24 cellular contexts compared by ENCODE assay signal in the genomic region with DNA sequence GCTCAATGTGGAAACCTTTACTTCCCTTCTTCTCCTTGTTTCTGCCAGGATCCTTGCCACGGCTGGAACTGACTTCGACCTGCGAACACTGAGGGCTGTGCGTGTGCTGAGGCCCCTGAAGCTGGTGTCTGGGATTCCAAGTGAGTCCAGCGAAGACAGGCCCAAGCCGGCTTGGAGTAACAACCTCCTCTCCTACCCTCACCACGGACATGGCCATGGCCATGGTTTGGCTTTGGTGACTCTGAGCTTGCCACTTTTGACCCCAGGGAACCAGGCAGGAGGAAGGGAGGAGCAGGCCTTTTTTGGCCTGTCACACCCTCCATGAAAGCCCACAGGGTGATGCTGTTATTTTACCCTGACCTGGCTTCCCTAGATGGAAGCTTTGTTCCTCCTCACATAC. TPM values are rescaled to one million over a fixed set of nuclear protein-coding genes. Genes with fewer than 3 reads are reported as not detected.
"Had no signal": no experiment of that assay in that cellular context is flagged by ENCODE, and none has a peak within 500 bp of the region (broad histone marks: within the 10 kb centered on the region; RNA-seq: fewer than 3 reads in every experiment).

No MANE protein-coding gene starts in this region.

- H3K36me3 Mint-ChIP-seq: mesothelial cell of epicardium, naive B cell had no signal

- H3K4me1 ChIP-seq: foreskin keratinocyte, gastrocnemius medialis, left lung, lower lobe of right lung had no signal

- H3K4me3 ChIP-seq: gastrocnemius medialis, heart right ventricle, left lung, lower lobe of right lung, mucosa of descending colon had no signal

- ATAC-seq: effector memory CD8-positive, alpha-beta T cell; esophagus mucosa; foreskin keratinocyte; gastrocnemius medialis; heart right ventricle; left cardiac atrium; left lung; left ventricle myocardium superior; lower lobe of right lung; mucosa of descending colon had no signal

- H3K27ac ChIP-seq: epithelial cell of prostate, foreskin keratinocyte, gastrocnemius medialis, heart right ventricle, left lung, lower lobe of right lung had no signal

- H3K36me3 ChIP-seq: gastrocnemius medialis, heart right ventricle, left lung, lower lobe of right lung had no signal

- H3K9me3 Mint-ChIP-seq: dendritic cell treated with granulocyte-macrophage colony-stimulating factor and Interleukin-4, amounts not matched to agents 40 ng/mL and 50 ng/mL, for 4 days; effector memory CD8-positive, alpha-beta T cell; endodermal cell; mesothelial cell of epicardium; naive B cell had no signal

- H3K27me3 ChIP-seq: foreskin keratinocyte, gastrocnemius medialis had no signal

- H3K4me3 Mint-ChIP-seq: dendritic cell treated with granulocyte-macrophage colony-stimulating factor and Interleukin-4, amounts not matched to agents 40 ng/mL and 50 ng/mL, for 4 days; effector memory CD8-positive, alpha-beta T cell; endodermal cell; mesothelial cell of epicardium; naive B cell had no signal

- H3K9me3 ChIP-seq: gastrocnemius medialis, heart right ventricle, left lung, lower lobe of right lung, mucosa of descending colon had no signal

- DNase-seq: cortex of kidney; effector CD8-positive, alpha-beta T cell; effector memory CD8-positive, alpha-beta T cell; endodermal cell; erythroblast; foreskin keratinocyte; gastrocnemius medialis; glutamatergic neuron; heart right ventricle; hippocampal formation; left cardiac atrium; left lung; left ventricle myocardium superior; lower lobe of right lung; mesenchymal stem cell; mucosa of descending colon; naive B cell had no signal

- H3K27ac Mint-ChIP-seq: dendritic cell treated with granulocyte-macrophage colony-stimulating factor and Interleukin-4, amounts not matched to agents 40 ng/mL and 50 ng/mL, for 4 days; effector memory CD8-positive, alpha-beta T cell; endodermal cell; mesothelial cell of epicardium; naive B cell had no signal

- H3K4me1 Mint-ChIP-seq: endodermal cell had no signal

RNA-seq across cellular contexts. Expression of a gene that starts 35.5 kb away (rescaled TPM):
- total RNA-seq: esophagus mucosa, lower leg skin, mesenteric fat pad, myocyte had no signal
